ENCODE assay signal across 10 cellular contexts in the genomic region with DNA sequence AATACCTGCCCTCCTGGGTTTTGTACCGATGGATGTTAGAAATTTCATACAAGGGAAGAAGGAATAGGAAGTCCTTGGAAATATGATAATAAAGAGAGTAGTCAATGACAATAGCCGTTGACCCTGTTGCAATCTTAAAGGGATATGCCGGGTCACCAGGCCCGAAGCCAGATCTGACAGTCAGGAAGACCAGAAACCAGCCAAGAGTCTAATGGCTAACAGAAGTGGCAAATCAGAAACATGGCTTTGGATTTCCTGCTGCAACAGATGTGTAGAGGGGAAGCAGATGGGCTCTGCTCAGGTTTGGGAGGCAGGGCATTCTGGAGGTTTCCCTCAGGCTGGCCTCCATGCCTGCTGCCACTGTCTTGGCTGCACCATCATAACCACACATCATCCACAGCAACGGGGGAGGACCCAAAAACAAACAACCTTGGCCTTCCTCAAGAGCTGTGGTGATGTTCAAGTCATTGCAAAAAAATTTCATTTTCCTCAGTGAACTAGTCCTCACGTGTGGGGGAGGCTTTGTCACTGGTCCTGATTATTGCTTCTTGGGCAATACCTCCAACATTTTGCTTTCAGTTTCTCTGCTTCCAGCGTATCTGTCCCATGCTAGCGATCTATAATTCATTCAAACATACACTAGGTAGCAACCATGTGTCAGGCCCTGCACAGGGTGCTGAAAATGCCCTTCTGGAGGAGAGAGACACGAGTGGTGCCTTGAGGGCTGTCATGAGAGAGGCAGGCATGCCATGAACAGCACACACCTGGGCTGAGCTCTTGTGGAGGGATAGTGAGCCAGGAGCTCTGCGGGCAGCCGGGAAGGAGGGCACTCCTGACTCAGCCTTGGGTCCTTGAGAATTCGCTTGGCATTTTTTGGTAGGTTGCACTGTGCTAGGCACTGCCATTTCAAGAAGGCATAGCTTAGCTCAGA. TPM values are rescaled to one million over a fixed set of nuclear protein-coding genes. Genes with fewer than 3 reads are reported as not detected.
DNase-seq lines count a peak whose midpoint lies in the region; ATAC-seq and TF ChIP-seq lines count a peak whose summit lies in the region.
"Had no signal": no experiment of that assay in that cellular context is flagged by ENCODE, and none has a peak within 500 bp of the region (broad histone marks: within the 10 kb centered on the region; RNA-seq: fewer than 3 reads in every experiment).

No MANE protein-coding gene starts in this region.

- H3K4me3 ChIP-seq in lung, result no peak overlapping the region
- no peak overlapping the region for H3K4me3 ChIP-seq in vagina

- no peaks in the 10 kb centered on the region for H3K4me1 Mint-ChIP-seq in activated CD8-positive, alpha-beta T cell treated with anti-CD3 and anti-CD28 coated beads, Interleukin-2, amount 10 ng/mL, durations not matched to agents 7 days and 5 days (ENCODE audit: low read depth)
- no peaks in the 10 kb centered on the region for H3K4me1 Mint-ChIP-seq in activated CD8-positive, alpha-beta T cell treated with anti-CD3 and anti-CD28 coated beads for 36 hours (ENCODE audit: low read depth)

- ATAC-seq in activated CD8-positive, alpha-beta T cell treated with anti-CD3 and anti-CD28 coated beads, Interleukin-2, amount 10 ng/mL, durations not matched to agents 7 days and 5 days, result no peak
- no peak for ATAC-seq in activated CD8-positive, alpha-beta T cell treated with anti-CD3 and anti-CD28 coated beads for 36 hours
- ATAC-seq in lung (ENCODE audit: insufficient read depth, low FRiP score) (peak; percentile 14), HG02763 (IDR thresholded peaks at IDR 0.05; ENCODE audit: unreplicated experiment) (no peak)

- POLR2A ChIA-PET in activated CD8-positive, alpha-beta T cell treated with anti-CD3 and anti-CD28 coated beads, Interleukin-2, amount 10 ng/mL, durations not matched to agents 7 days and 5 days (lab: Charles Lee), result no interaction called here
- POLR2A ChIA-PET in activated CD8-positive, alpha-beta T cell treated with anti-CD3 and anti-CD28 coated beads for 36 hours (lab: Charles Lee), result no interaction called here
- POLR2A ChIA-PET in HEK293T (lab: Yijun Ruan, JAX), result interaction anchor here (0.6 kb wide), 1 partner anchor 40 kb away, joined by 3 read pairs; no protein-coding TSS in a partner anchor

- no peaks in the 10 kb centered on the region for H3K36me3 ChIP-seq in lung (ENCODE audit: control insufficient read depth in 2 of 2, insufficient read depth in 2 of 2, low read length in 2 of 2)
- H3K36me3 ChIP-seq in vagina, result no peaks in the 10 kb centered on the region

- WGBS in lung, 2 donors, result 51 to 67% methylated on average over 12 of the region's 12 CpGs

- CTCF ChIA-PET in activated CD8-positive, alpha-beta T cell treated with anti-CD3 and anti-CD28 coated beads, Interleukin-2, amount 10 ng/mL, durations not matched to agents 7 days and 5 days (lab: Charles Lee), result interaction anchor here (1.0 kb wide), 1 partner anchor 82 kb away, joined by 4 read pairs; no protein-coding TSS in a partner anchor
- CTCF ChIA-PET in activated CD8-positive, alpha-beta T cell treated with anti-CD3 and anti-CD28 coated beads for 36 hours (lab: Charles Lee), result interaction anchor here (1.0 kb wide), 1 partner anchor 82 kb away, joined by 4 read pairs; no protein-coding TSS in a partner anchor
- CTCF ChIA-PET in HEK293T (lab: Yijun Ruan, JAX), result no interaction called here

- peak overlapping the region in 1 of 2 donors; percentile 71 for H3K27ac ChIP-seq in lung (ENCODE audit: low read depth in 1 of 2, low read length in 1 of 2)
- peak overlapping the region; percentile 77 for H3K27ac ChIP-seq in vagina

- no peak for TF ChIP-seq CTCF in activated CD8-positive, alpha-beta T cell treated with anti-CD3 and anti-CD28 coated beads for 36 hours (IDR thresholded peaks at IDR 0.05)
- TF ChIP-seq CTCF in lung (IDR thresholded peaks at IDR 0.05; ENCODE audit: control extremely low read depth, extremely low read depth) (no peak), vagina (IDR thresholded peaks at IDR 0.05) (no peak)

- H3K27me3 ChIP-seq in lung (ENCODE audit: control insufficient read depth, insufficient read depth), result no peaks in the 10 kb centered on the region
- no peaks in the 10 kb centered on the region for H3K27me3 ChIP-seq in vagina

- no peak overlapping the region for H3K4me3 Mint-ChIP-seq in activated CD8-positive, alpha-beta T cell treated with anti-CD3 and anti-CD28 coated beads, Interleukin-2, amount 10 ng/mL, durations not matched to agents 7 days and 5 days
- H3K4me3 Mint-ChIP-seq in activated CD8-positive, alpha-beta T cell treated with anti-CD3 and anti-CD28 coated beads for 36 hours, result no peak overlapping the region
- H3K4me3 Mint-ChIP-seq: B cell had no signal

- peaks cover 7% of the 10 kb centered on the region for H3K27me3 Mint-ChIP-seq in activated CD8-positive, alpha-beta T cell treated with anti-CD3 and anti-CD28 coated beads, Interleukin-2, amount 10 ng/mL, durations not matched to agents 7 days and 5 days (ENCODE audit: low read depth)
- H3K27me3 Mint-ChIP-seq in activated CD8-positive, alpha-beta T cell treated with anti-CD3 and anti-CD28 coated beads for 36 hours, result peaks cover 2% of the 10 kb centered on the region
- H3K27me3 Mint-ChIP-seq: B cell had no signal

- H3K9me3 ChIP-seq in lung (ENCODE audit: control insufficient read depth in 2 of 2, insufficient read depth in 1 of 2, low read length in 1 of 2) (no peaks in the 10 kb centered on the region), vagina (no peaks in the 10 kb centered on the region)

- H3K4me1 ChIP-seq in lung (ENCODE audit: control insufficient read depth in 2 of 2, insufficient read depth in 2 of 2, low read length in 2 of 2) (peaks cover 16 to 35% of the 10 kb centered on the region in 2 donors), vagina (peaks cover 40% of the 10 kb centered on the region)

- DNase-seq in activated CD8-positive, alpha-beta T cell treated with anti-CD3 and anti-CD28 coated beads, Interleukin-2, amount 10 ng/mL, durations not matched to agents 7 days and 5 days, result peak; percentile 5
- no peak for DNase-seq in activated CD8-positive, alpha-beta T cell treated with anti-CD3 and anti-CD28 coated beads for 36 hours
- DNase-seq in dermis blood vessel endothelial cell (peak; percentile 64), lung (ENCODE audit: low spot score) (no peak), vagina (ENCODE audit: extremely low spot score in 2 of 2) (peak in 1 of 2 donors; percentile 88), HEK293T (ENCODE audit: extremely low spot score) (no peak)
- DNase-seq in stimulated activated CD4-positive, alpha-beta T cell treated with anti-CD3 and anti-CD28 coated beads, Interleukin-4, amount 100 ng/mL, for 1 hour, result no peak
- DNase-seq: NCI-H1092 treated with DMSO at 0.1 percent for 48 hours had no signal

- H3K9me3 Mint-ChIP-seq in activated CD8-positive, alpha-beta T cell treated with anti-CD3 and anti-CD28 coated beads, Interleukin-2, amount 10 ng/mL, durations not matched to agents 7 days and 5 days (ENCODE audit: insufficient read depth), result no peaks in the 10 kb centered on the region
- H3K9me3 Mint-ChIP-seq in activated CD8-positive, alpha-beta T cell treated with anti-CD3 and anti-CD28 coated beads for 36 hours, result no peaks in the 10 kb centered on the region

- intact Hi-C loops in activated CD8-positive, alpha-beta T cell treated with anti-CD3 and anti-CD28 coated beads for 36 hours (cut with micrococcal nuclease), result no loop called here
- intact Hi-C loops in vagina (cut with DNase I), result loop anchor here (10.0 kb wide), 1 partner anchor 49 kb away; a partner anchor contains a TSS

- no peak for TF ChIP-seq POLR2A in vagina (IDR thresholded peaks at IDR 0.05)

- H3K36me3 Mint-ChIP-seq in activated CD8-positive, alpha-beta T cell treated with anti-CD3 and anti-CD28 coated beads, Interleukin-2, amount 10 ng/mL, durations not matched to agents 7 days and 5 days (ENCODE audit: low read depth), result no peaks in the 10 kb centered on the region
- no peaks in the 10 kb centered on the region for H3K36me3 Mint-ChIP-seq in activated CD8-positive, alpha-beta T cell treated with anti-CD3 and anti-CD28 coated beads for 36 hours (ENCODE audit: low read depth)

- no peak overlapping the region for H3K27ac Mint-ChIP-seq in activated CD8-positive, alpha-beta T cell treated with anti-CD3 and anti-CD28 coated beads, Interleukin-2, amount 10 ng/mL, durations not matched to agents 7 days and 5 days
- H3K27ac Mint-ChIP-seq in activated CD8-positive, alpha-beta T cell treated with anti-CD3 and anti-CD28 coated beads for 36 hours, result no peak overlapping the region
- H3K27ac Mint-ChIP-seq: B cell had no signal

TF ChIP-seq in HEK293T, 16 proteins besides CTCF, POLR2A, EP300 and RAD21:
- TF ChIP-seq FOXK2 (IDR thresholded peaks at IDR 0.05) (no peak), LEF1 (IDR thresholded peaks at IDR 0.05; ENCODE audit: borderline replicate concordance) (no peak), SP1 (IDR thresholded peaks at IDR 0.05) (no peak), ZNF384 (IDR thresholded peaks at IDR 0.05) (no peak), ELF4 (IDR thresholded peaks at IDR 0.05) (no peak), SUZ12 (IDR thresholded peaks at IDR 0.05) (no peak), L3MBTL2 (conservative IDR thresholded peaks at IDR 0.05) (no peak), CTBP1 (IDR thresholded peaks at IDR 0.05; ENCODE audit: borderline replicate concordance) (no peak), HDGF (IDR thresholded peaks at IDR 0.05; ENCODE audit: borderline replicate concordance) (no peak), TARDBP (IDR thresholded peaks at IDR 0.05) (no peak), FOXM1 (IDR thresholded peaks at IDR 0.05; ENCODE audit: borderline replicate concordance) (no peak), BHLHE40 (IDR thresholded peaks at IDR 0.05; ENCODE audit: borderline replicate concordance) (no peak), NFRKB (IDR thresholded peaks at IDR 0.05) (no peak)
- TF ChIP-seq, protein P1, sequence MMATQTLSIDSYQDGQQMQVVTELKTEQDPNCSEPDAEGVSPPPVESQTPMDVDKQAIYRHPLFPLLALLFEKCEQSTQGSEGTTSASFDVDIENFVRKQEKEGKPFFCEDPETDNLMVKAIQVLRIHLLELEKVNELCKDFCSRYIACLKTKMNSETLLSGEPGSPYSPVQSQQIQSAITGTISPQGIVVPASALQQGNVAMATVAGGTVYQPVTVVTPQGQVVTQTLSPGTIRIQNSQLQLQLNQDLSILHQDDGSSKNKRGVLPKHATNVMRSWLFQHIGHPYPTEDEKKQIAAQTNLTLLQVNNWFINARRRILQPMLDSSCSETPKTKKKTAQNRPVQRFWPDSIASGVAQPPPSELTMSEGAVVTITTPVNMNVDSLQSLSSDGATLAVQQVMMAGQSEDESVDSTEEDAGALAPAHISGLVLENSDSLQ (IDR thresholded peaks at IDR 0.05), result no peak

RNA-seq across cellular contexts. Expression of a gene that starts 48.2 kb away (rescaled TPM):
- total RNA-seq in activated CD8-positive, alpha-beta T cell treated with anti-CD3 and anti-CD28 coated beads, Interleukin-2, amount 10 ng/mL, durations not matched to agents 7 days and 5 days, result 1 to 10 TPM in 1 of 2 experiments, under 1 TPM in 1; 0.73 to 1.1 TPM
- 1 to 10 TPM; 3.8 to 3.9 TPM for total RNA-seq in activated CD8-positive, alpha-beta T cell treated with anti-CD3 and anti-CD28 coated beads for 36 hours
- 3.7 and 9.4 TPM in 2 replicates for total RNA-seq in dermis blood vessel endothelial cell
- total RNA-seq in lung, result 10 to 100 TPM; 30.3 to 30.6 TPM
- 10 to 100 TPM in 1 of 2 donors, 1 to 10 TPM in 1; 9.1 to 21.6 TPM for polyA plus RNA-seq in lung
- 13.0 TPM for total RNA-seq in vagina

Comparison
In these comparisons a context has a peak if more than half of its experiments do, and no peak if none do; other contexts are left out.
1. DNase-seq: peak in activated CD8-positive, alpha-beta T cell treated with anti-CD3 and anti-CD28 coated beads, Interleukin-2, amount 10 ng/mL, durations not matched to agents 7 days and 5 days (single experiment) and dermis blood vessel endothelial cell (single experiment); none in activated CD8-positive, alpha-beta T cell treated with anti-CD3 and anti-CD28 coated beads for 36 hours (single experiment), lung (single experiment), HEK293T (single experiment) and stimulated activated CD4-positive, alpha-beta T cell treated with anti-CD3 and anti-CD28 coated beads, Interleukin-4, amount 100 ng/mL, for 1 hour (single experiment).